In the genomic region with DNA sequence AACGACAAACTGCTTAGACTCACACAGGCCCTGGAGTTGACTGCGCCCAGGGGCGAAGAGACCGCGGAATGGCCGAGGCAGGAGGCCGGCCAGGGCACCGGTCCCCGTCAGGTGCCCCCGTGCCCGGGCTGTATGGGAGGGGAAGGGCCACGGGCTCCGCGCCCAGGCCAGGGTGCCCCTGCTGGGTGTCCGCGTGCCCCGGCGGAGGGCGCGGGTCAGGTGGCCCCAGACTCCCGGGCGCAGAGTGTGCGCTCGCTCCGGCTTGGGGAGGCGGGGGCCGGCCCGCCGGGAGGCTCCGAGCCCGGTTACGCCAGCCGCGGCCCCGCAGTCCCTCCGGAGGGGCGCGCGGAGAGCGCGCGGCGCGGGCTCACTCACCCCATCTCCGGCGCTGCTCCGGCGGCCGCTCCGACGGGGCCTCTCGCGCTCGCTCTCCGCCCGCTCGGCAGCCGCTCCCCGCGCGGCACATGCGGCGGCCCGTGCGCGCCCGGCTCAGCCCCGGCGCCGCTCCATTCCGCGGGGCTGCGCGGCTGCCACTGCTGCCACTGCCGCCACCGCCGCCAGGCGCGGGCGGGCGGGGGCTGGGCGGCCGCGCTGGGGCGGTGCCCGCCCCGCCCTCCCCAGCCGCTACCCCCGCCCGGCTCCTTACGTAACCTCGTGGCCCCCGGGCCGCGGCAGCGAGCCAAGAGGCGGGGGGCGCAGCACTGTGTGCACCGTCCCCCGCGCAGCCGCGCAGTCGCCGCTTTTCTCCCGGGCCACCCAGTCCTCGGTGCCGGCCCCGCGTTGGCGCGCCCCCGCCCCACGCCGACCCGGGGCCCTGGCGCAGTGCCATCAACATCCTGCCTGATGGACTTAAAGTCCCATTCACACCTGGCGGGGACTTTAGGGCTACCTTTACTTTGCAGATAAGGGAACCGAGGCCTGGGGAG, we compare ENCODE assay signal across 8 cellular contexts. TPM values are rescaled to one million over a fixed set of nuclear protein-coding genes. Genes with fewer than 3 reads are reported as not detected.
DNase-seq lines count a peak whose midpoint lies in the region; ATAC-seq, FAIRE-seq and TF ChIP-seq lines count a peak whose summit lies in the region.

HOMER2 (minus strand) TSS at position 565 of the 926 bp plus-strand sequence; CDS start at position 380, 185 bp downstream.

- H4K5ac ChIP-seq in IMR-90 (ENCODE audit: low read depth, low read length): no peak within 1 kb of the TSS

- H2AFZ ChIP-seq in IMR-90 (replicated peaks; ENCODE audit: low read length, poor library complexity): peak within 1 kb of the TSS; percentile 82

- peak within 1 kb of the TSS; percentile 78 for H3K4me3 Mint-ChIP-seq in activated CD8-positive, alpha-beta T cell treated with anti-CD3 and anti-CD28 coated beads, Interleukin-2, amount 10 ng/mL, durations not matched to agents 7 days and 5 days
- peak within 1 kb of the TSS; percentile 80 for H3K4me3 Mint-ChIP-seq in nephron progenitor cell

- H3K9ac ChIP-seq in IMR-90 (ENCODE audit: low read depth, low read length): no peak within 1 kb of the TSS

- H3K4ac ChIP-seq in IMR-90 (ENCODE audit: low read depth, low read length): no peak within 1 kb of the TSS

- CTCF ChIA-PET in IMR-90 (lab: Yijun Ruan, JAX): no interaction called here
- CTCF ChIA-PET in activated CD8-positive, alpha-beta T cell treated with anti-CD3 and anti-CD28 coated beads, Interleukin-2, amount 10 ng/mL, durations not matched to agents 7 days and 5 days (lab: Charles Lee): no interaction called here

- WGBS in IMR-90 (ENCODE audit: extremely low coverage in 2 of 2, insufficient read length in 1 of 2), 2 experiments: 3% methylated on average over 49 of the region's 119 CpGs; no CpG with 5 or more reads in 1 of the 2 experiments

- H2BK5ac ChIP-seq in IMR-90 (ENCODE audit: low read depth, low read length, poor library complexity, severe bottlenecking): no peak within 1 kb of the TSS

- no peaks in the 10 kb centered on the region for H3K9me3 Mint-ChIP-seq in activated CD8-positive, alpha-beta T cell treated with anti-CD3 and anti-CD28 coated beads, Interleukin-2, amount 10 ng/mL, durations not matched to agents 7 days and 5 days (ENCODE audit: insufficient read depth)
- H3K9me3 Mint-ChIP-seq in nephron progenitor cell: no peaks in the 10 kb centered on the region

- intact Hi-C loops in IMR-90 (cut with micrococcal nuclease): loop anchor here (10.0 kb wide), 1 partner anchor 98 kb away; no protein-coding TSS in a partner anchor

- no peak for FAIRE-seq in GM12892 (lab: Jason Lieb, UNC)

- BruUV-seq in IMR-90 (replicated peaks; lab: Mats Ljungman, UMichigan): no TSS peak

- dilution Hi-C loops in IMR-90 (cut with HindIII; ENCODE audit: low sequenced_read_pairs, unreplicated experiment): no loop called here

- H3K4me1 ChIP-seq in IMR-90 (ENCODE audit: control insufficient read depth, insufficient read depth, low read length): no peaks in the 10 kb centered on the region

- H3K23ac ChIP-seq in IMR-90 (ENCODE audit: low read depth, low read length): no peak within 1 kb of the TSS

- H4K20me1 ChIP-seq in IMR-90 (ENCODE audit: insufficient read depth, low read length): no peaks in the 10 kb centered on the region

- no peaks in the 10 kb centered on the region for H3K79me1 ChIP-seq in IMR-90 (ENCODE audit: low read depth in 1 of 2, low read length in 2 of 2)

- ATAC-seq in IMR-90 (ENCODE audit: low read depth) (peak; percentile 82), GM18517 (IDR thresholded peaks at IDR 0.05; ENCODE audit: unreplicated experiment) (no peak)
- peak; percentile 85 for ATAC-seq in activated CD8-positive, alpha-beta T cell treated with anti-CD3 and anti-CD28 coated beads, Interleukin-2, amount 10 ng/mL, durations not matched to agents 7 days and 5 days

- H2AK9ac ChIP-seq in IMR-90 (replicated peaks; ENCODE audit: low read depth, low read length, poor library complexity): no peak within 1 kb of the TSS

- TF ChIP-seq RAD21 in IMR-90 (IDR thresholded peaks at IDR 0.05; ENCODE audit: low read length): no peak

- no peak within 1 kb of the TSS for H4K91ac ChIP-seq in IMR-90 (ENCODE audit: insufficient read depth, low read depth, low read length)

- H3K27ac ChIP-seq in IMR-90 (ENCODE audit: insufficient read depth, low read length): no peak within 1 kb of the TSS

- TF ChIP-seq POLR2A in IMR-90 (IDR thresholded peaks at IDR 0.05; ENCODE audit: low read depth, low read length) (no peak), GM12892 (IDR thresholded peaks at IDR 0.05; ENCODE audit: low read depth, low read length) (no peak)

- H3K18ac ChIP-seq in IMR-90 (ENCODE audit: low read depth, low read length): no peak within 1 kb of the TSS

- peak within 1 kb of the TSS; percentile 19 for H3K4me3 ChIP-seq in IMR-90 (ENCODE audit: insufficient read depth, low read depth, low read length)
- H3K4me3 ChIP-seq in foreskin fibroblast (ENCODE audit: low read depth in 1 of 2, low read length in 2 of 2): peak within 1 kb of the TSS; percentile 20 to 46

- no peak within 1 kb of the TSS for H2AK5ac ChIP-seq in IMR-90 (ENCODE audit: low read depth, low read length)

- H2BK120ac ChIP-seq in IMR-90 (ENCODE audit: low read depth, low read length): no peak within 1 kb of the TSS

- H3K36me3 Mint-ChIP-seq in activated CD8-positive, alpha-beta T cell treated with anti-CD3 and anti-CD28 coated beads, Interleukin-2, amount 10 ng/mL, durations not matched to agents 7 days and 5 days (ENCODE audit: low read depth): no peaks in the 10 kb centered on the region
- H3K36me3 Mint-ChIP-seq in nephron progenitor cell (ENCODE audit: low read depth): no peaks in the 10 kb centered on the region

- no peak within 1 kb of the TSS for H2BK20ac ChIP-seq in IMR-90 (ENCODE audit: low read depth, low read length)

- H3K4me2 ChIP-seq in IMR-90 (ENCODE audit: low read depth, low read length): peak within 1 kb of the TSS; percentile 57

- no peaks in the 10 kb centered on the region; the same call in 1 of the 2 replicates for H3K9me1 ChIP-seq in IMR-90 (ENCODE audit: insufficient read depth, low read length)

- H3K27me3 ChIP-seq in IMR-90 (ENCODE audit: control insufficient read depth, insufficient read depth, low read length): peaks cover 24% of the 10 kb centered on the region

- no peaks in the 10 kb centered on the region for H3K36me3 ChIP-seq in IMR-90 (ENCODE audit: control insufficient read depth, insufficient read depth, low read length)

- peaks cover 3% of the 10 kb centered on the region for H3K27me3 Mint-ChIP-seq in activated CD8-positive, alpha-beta T cell treated with anti-CD3 and anti-CD28 coated beads, Interleukin-2, amount 10 ng/mL, durations not matched to agents 7 days and 5 days (ENCODE audit: low read depth)
- H3K27me3 Mint-ChIP-seq in nephron progenitor cell (ENCODE audit: low read depth, poor library complexity): peaks cover 14% of the 10 kb centered on the region

- TF ChIP-seq CTCF in IMR-90 (conservative IDR thresholded peaks at IDR 0.05; ENCODE audit: low read depth, low read length) (no peak), foreskin fibroblast (IDR thresholded peaks at IDR 0.05; ENCODE audit: low read depth, low read length) (no peak), nephron progenitor cell (IDR thresholded peaks at IDR 0.05) (no peak)

- peak; percentile 18 for DNase-seq in EH (ENCODE audit: low read depth)
- no peak for DNase-seq in IMR-90
- DNase-seq in activated CD8-positive, alpha-beta T cell treated with anti-CD3 and anti-CD28 coated beads, Interleukin-2, amount 10 ng/mL, durations not matched to agents 7 days and 5 days: peak; percentile 24
- peak in 1 of 2 donors; percentile 37 for DNase-seq in foreskin fibroblast
- DNase-seq in nephron progenitor cell: peak; percentile 71
- DNase-seq in GM12892 (ENCODE audit: insufficient read length): no peak
- DNase-seq in effector CD4-positive, alpha-beta T cell: no peak

- POLR2A ChIA-PET in IMR-90 (lab: Charles Lee; ENCODE audit: unreplicated experiment): no interaction called here
- POLR2A ChIA-PET in activated CD8-positive, alpha-beta T cell treated with anti-CD3 and anti-CD28 coated beads, Interleukin-2, amount 10 ng/mL, durations not matched to agents 7 days and 5 days (lab: Charles Lee): interaction anchor here (1.1 kb wide), 1 partner anchor 34 kb away, joined by 4 read pairs; the partner anchor contains the start of gene RAMAC

- H3K4me1 Mint-ChIP-seq in activated CD8-positive, alpha-beta T cell treated with anti-CD3 and anti-CD28 coated beads, Interleukin-2, amount 10 ng/mL, durations not matched to agents 7 days and 5 days (ENCODE audit: low read depth): no peaks in the 10 kb centered on the region
- H3K4me1 Mint-ChIP-seq in nephron progenitor cell: peaks cover 4% of the 10 kb centered on the region

- H3K27ac Mint-ChIP-seq in activated CD8-positive, alpha-beta T cell treated with anti-CD3 and anti-CD28 coated beads, Interleukin-2, amount 10 ng/mL, durations not matched to agents 7 days and 5 days: no peak within 1 kb of the TSS
- H3K27ac Mint-ChIP-seq in nephron progenitor cell: no peak within 1 kb of the TSS

- no peaks in the 10 kb centered on the region for H3K9me3 ChIP-seq in IMR-90 (ENCODE audit: control insufficient read depth, insufficient read depth, low read length)

- no peak within 1 kb of the TSS for H3K56ac ChIP-seq in IMR-90 (ENCODE audit: extremely low read depth, insufficient read depth, low read length)

- no peak within 1 kb of the TSS for H2BK15ac ChIP-seq in IMR-90 (ENCODE audit: low read depth, low read length)

- in situ Hi-C loops in IMR-90 (cut with MboI; ENCODE audit: low sequenced_read_pairs): no loop called here

- H3K14ac ChIP-seq in IMR-90 (replicated peaks; ENCODE audit: low read depth, low read length): no peak within 1 kb of the TSS

- H4K8ac ChIP-seq in IMR-90 (ENCODE audit: low read depth in 2 of 2, low read length in 2 of 2): no peak within 1 kb of the TSS

TF ChIP-seq in IMR-90, 13 proteins besides CTCF, POLR2A, EP300 and RAD21 (continues in another document):
- TF ChIP-seq ELK1 (IDR thresholded peaks at IDR 0.05; ENCODE audit: borderline replicate concordance, low read depth, low read length): no peak
- no peak for TF ChIP-seq SMC3 (IDR thresholded peaks at IDR 0.05; ENCODE audit: low read depth, low read length)
- TF ChIP-seq RFX5 (IDR thresholded peaks at IDR 0.05; ENCODE audit: low read depth, low read length): no peak

RNA-seq across cellular contexts. Expression of gene HOMER2, which starts in this region (rescaled TPM):
- total RNA-seq in IMR-90 (2012; rRNA removed): 0.54 and 0.56 TPM in 2 replicates
- polyA plus RNA-seq in IMR-90 (2012; rRNA removed): 0.79 and 0.92 TPM in 2 replicates
- polyA plus RNA-seq in IMR-90 (2012; cell fraction: cytosol; rRNA removed): 0.35 and 1.0 TPM in 2 replicates
- 0.59 and 1.3 TPM in 2 replicates for polyA plus RNA-seq in IMR-90 (2012; cell fraction: nucleus; rRNA removed; ENCODE audit: low replicate concordance)
- total RNA-seq in activated CD8-positive, alpha-beta T cell treated with anti-CD3 and anti-CD28 coated beads, Interleukin-2, amount 10 ng/mL, durations not matched to agents 7 days and 5 days: 10 to 100 TPM; 12.0 to 12.8 TPM
- polyA plus RNA-seq in GM12892 (2012; ENCODE audit: missing spikeins): 3.3 TPM

Comparison
In these comparisons a context has a peak if more than half of its experiments do, and no peak if none do; other contexts are left out.
1. DNase-seq: peak in EH (single experiment), activated CD8-positive, alpha-beta T cell treated with anti-CD3 and anti-CD28 coated beads, Interleukin-2, amount 10 ng/mL, durations not matched to agents 7 days and 5 days (single experiment) and nephron progenitor cell (single experiment); none in IMR-90 (single experiment), GM12892 (single experiment) and effector CD4-positive, alpha-beta T cell (single experiment).